In genomic region chr6:161540532-161540931, GRCh38 we compare ENCODE assay signal across 23 cellular contexts.
DNase-seq lines count a peak whose midpoint lies in the region; ATAC-seq, FAIRE-seq and TF ChIP-seq lines count a peak whose summit lies in the region.
"Had no signal": no experiment of that assay in that cellular context is flagged by ENCODE, and none has a peak within 500 bp of the region (broad histone marks: within the 10 kb centered on the region; RNA-seq: fewer than 3 reads in every experiment).

No MANE protein-coding gene starts in this region.

- no peak overlapping the region for H3K9ac ChIP-seq in IMR-90 (ENCODE audit: low read depth, low read length)
- no peak overlapping the region for H3K9ac ChIP-seq in H1 (replicated peaks in 1 of 4; ENCODE audit: extremely low read depth in 1 of 4, low read depth in 3 of 4, low read length in 3 of 4)
- H3K9ac ChIP-seq: BLaER1 treated with 17β-estradiol and CSF1 and Interleukin-3, amounts not matched to agents 10 nM and 100 nM had no signal

- H2BK15ac ChIP-seq in IMR-90 (ENCODE audit: low read depth, low read length) (no peak overlapping the region), H1 (ENCODE audit: low read length) (no peak overlapping the region)

- dilution Hi-C loops in IMR-90 (cut with HindIII; ENCODE audit: low sequenced_read_pairs, unreplicated experiment): no loop called here

- H3K4me3 ChIP-seq in A549 (no peak overlapping the region), IMR-90 (ENCODE audit: insufficient read depth, low read depth, low read length) (no peak overlapping the region), H1 (ENCODE audit: extremely low read depth in 1 of 4, insufficient read depth in 2 of 4, low read depth in 3 of 4, low read length in 4 of 4) (no peak overlapping the region)
- H3K4me3 ChIP-seq: BLaER1 treated with 17β-estradiol and CSF1 and Interleukin-3, amounts not matched to agents 10 nM and 100 nM had no signal

- no peaks in the 10 kb centered on the region for H3K23me2 ChIP-seq in H1 (ENCODE audit: low read depth, low read length)

- no peak overlapping the region for H3K4ac ChIP-seq in IMR-90 (ENCODE audit: low read depth, low read length)
- no peak overlapping the region for H3K4ac ChIP-seq in H1 (replicated peaks; ENCODE audit: insufficient read length, low read depth, low read length)

- H2BK5ac ChIP-seq in IMR-90 (ENCODE audit: low read depth, low read length, poor library complexity, severe bottlenecking) (no peak overlapping the region), H1 (ENCODE audit: low read depth, low read length) (no peak overlapping the region)

- POLR2A ChIA-PET in A549 (lab: Yijun Ruan, JAX) (no interaction called here), IMR-90 (lab: Charles Lee; ENCODE audit: unreplicated experiment) (no interaction called here), H1 (lab: Charles Lee; ENCODE audit: partially characterized antibody) (no interaction called here)

- TF ChIP-seq CTCF in A549 (IDR thresholded peaks at IDR 0.05) (no peak), IMR-90 (conservative IDR thresholded peaks at IDR 0.05; ENCODE audit: low read depth, low read length) (no peak), H1 (IDR thresholded peaks at IDR 0.05; ENCODE audit: control extremely low read depth in 1 of 3, insufficient read depth in 1 of 3, low read depth in 1 of 3, low read length in 3 of 3) (no peak)

- no peaks in the 10 kb centered on the region for H3K9me1 ChIP-seq in IMR-90 (ENCODE audit: insufficient read depth, low read length)

- H3K36me3 Mint-ChIP-seq in activated T-cell treated with anti-CD3 and anti-CD28 coated beads, Interleukin-2, amount 50 U/mL, for 4 hours (ENCODE audit: insufficient read depth): no peaks in the 10 kb centered on the region
- H3K36me3 Mint-ChIP-seq: CD8-positive, alpha-beta T cell had no signal

- H3K18ac ChIP-seq in IMR-90 (ENCODE audit: low read depth, low read length) (no peak overlapping the region), H1 (ENCODE audit: extremely low read depth, low read length) (no peak overlapping the region)

- no peak for DNase-seq in A549 (ENCODE audit: low read depth in 1 of 2, low spot score in 1 of 2)
- DNase-seq in IMR-90: no peak
- DNase-seq in RPMI8226: peak; percentile 3
- DNase-seq in H1 (ENCODE audit: low read depth in 1 of 2, low spot score in 2 of 2): no peak
- no peak for DNase-seq in activated T-cell treated with anti-CD3 and anti-CD28 coated beads, Interleukin-2, amount 50 U/mL, for 4 hours
- DNase-seq in NCI-H748 (lab: John Stamatoyannopoulos, UW; ENCODE audit: unreplicated experiment): no peak
- DNase-seq: 8988T; AML-193; Caco-2; Calu3; CD4-positive, alpha-beta T cell; CD8-positive, alpha-beta T cell; DMS79 treated with DMSO at 0.1 percent for 48 hours; GF-D8 had no signal

- no peaks in the 10 kb centered on the region for H3K9me3 Mint-ChIP-seq in activated T-cell treated with anti-CD3 and anti-CD28 coated beads, Interleukin-2, amount 50 U/mL, for 4 hours
- H3K9me3 Mint-ChIP-seq: CD4-positive, alpha-beta T cell; CD8-positive, alpha-beta T cell had no signal

- H3K79me1 ChIP-seq in IMR-90 (ENCODE audit: low read depth in 1 of 2, low read length in 2 of 2) (no peaks in the 10 kb centered on the region), H1 (ENCODE audit: low read depth, low read length) (no peaks in the 10 kb centered on the region)

- no peak overlapping the region for H3K27ac ChIP-seq in A549
- H3K27ac ChIP-seq in IMR-90 (ENCODE audit: insufficient read depth, low read length): no peak overlapping the region
- H3K27ac ChIP-seq in H1 (ENCODE audit: low read depth, low read length): no peak overlapping the region
- H3K27ac ChIP-seq: BLaER1 treated with 17β-estradiol and CSF1 and Interleukin-3, amounts not matched to agents 10 nM and 100 nM; C4-2B had no signal

- BruUV-seq in IMR-90 (replicated peaks; lab: Mats Ljungman, UMichigan): no TSS peak

- no peak overlapping the region for H2BK120ac ChIP-seq in IMR-90 (ENCODE audit: low read depth, low read length)
- H2BK120ac ChIP-seq in H1 (replicated peaks; ENCODE audit: low read depth, low read length): no peak overlapping the region

- no peak overlapping the region for H3K4me3 Mint-ChIP-seq in activated T-cell treated with anti-CD3 and anti-CD28 coated beads, Interleukin-2, amount 50 U/mL, for 4 hours
- H3K4me3 Mint-ChIP-seq: B cell; CD4-positive, alpha-beta T cell; CD8-positive, alpha-beta T cell had no signal

- no peak overlapping the region for H3K14ac ChIP-seq in IMR-90 (replicated peaks; ENCODE audit: low read depth, low read length)
- H3K14ac ChIP-seq in H1 (ENCODE audit: insufficient read length): no peak overlapping the region

- no peak overlapping the region for H3K56ac ChIP-seq in IMR-90 (ENCODE audit: extremely low read depth, insufficient read depth, low read length)
- H3K56ac ChIP-seq in H1 (replicated peaks; ENCODE audit: insufficient read length, low read depth, low read length): no peak overlapping the region

- H3K23ac ChIP-seq in IMR-90 (ENCODE audit: low read depth, low read length) (no peak overlapping the region), H1 (ENCODE audit: insufficient read length) (no peak overlapping the region)

- no peak overlapping the region for H2BK12ac ChIP-seq in H1 (ENCODE audit: low read depth, low read length)

- 43% methylated on average over 1 of the region's 1 CpG for WGBS in A549 (ENCODE audit: missing lambda C conversion rate)
- WGBS in IMR-90 (ENCODE audit: extremely low coverage in 2 of 2, insufficient read length in 1 of 2), 2 experiments: no CpG with 5 or more reads among the region's 1 CpG
- WGBS in H1 (ENCODE audit: extremely low coverage in 1 of 2, insufficient coverage in 1 of 2, insufficient read length in 1 of 2, insufficient replicate concordance in 2 of 2, low coverage in 1 of 2, low lambda C conversion rate in 2 of 2, missing lambda C conversion rate in 1 of 2), 2 experiments: 80% methylated on average over 1 of the region's 1 CpG; no CpG with 5 or more reads in 1 of the 2 experiments

- in situ Hi-C loops in IMR-90 (cut with MboI; ENCODE audit: low sequenced_read_pairs): no loop called here

- H4K20me1 ChIP-seq in IMR-90 (ENCODE audit: insufficient read depth, low read length): no peaks in the 10 kb centered on the region
- H4K20me1 ChIP-seq in H1 (replicated peaks in 1 of 2; ENCODE audit: control insufficient read depth in 1 of 2, insufficient read depth in 2 of 2, low read length in 2 of 2): no peaks in the 10 kb centered on the region
- H4K20me1 ChIP-seq: BLaER1 treated with 17β-estradiol and CSF1 and Interleukin-3, amounts not matched to agents 10 nM and 100 nM had no signal

- no peak for TF ChIP-seq POLR2A in A549 (IDR thresholded peaks at IDR 0.05; ENCODE audit: low read length)
- TF ChIP-seq POLR2A in IMR-90 (IDR thresholded peaks at IDR 0.05; ENCODE audit: low read depth, low read length): no peak
- TF ChIP-seq POLR2A in H1 (IDR thresholded peaks at IDR 0.05; ENCODE audit: control extremely low read depth in 1 of 2, low read depth in 2 of 2, low read length in 2 of 2): no peak

- CTCF ChIA-PET in A549 (lab: Yijun Ruan, JAX) (no interaction called here), IMR-90 (lab: Yijun Ruan, JAX) (no interaction called here), H1 (lab: Charles Lee; ENCODE audit: partially characterized antibody) (no interaction called here)

- ATAC-seq in A549: no peak
- no peak for ATAC-seq in IMR-90 (ENCODE audit: low read depth)
- ATAC-seq in HG02970 (IDR thresholded peaks at IDR 0.05; ENCODE audit: low FRiP score, unreplicated experiment): no peak
- no peak for ATAC-seq in activated T-cell treated with anti-CD3 and anti-CD28 coated beads, Interleukin-2, amount 50 U/mL, for 4 hours
- ATAC-seq: CD8-positive, alpha-beta T cell had no signal

- no peaks in the 10 kb centered on the region for H3K27me3 Mint-ChIP-seq in activated T-cell treated with anti-CD3 and anti-CD28 coated beads, Interleukin-2, amount 50 U/mL, for 4 hours (ENCODE audit: low read depth)
- H3K27me3 Mint-ChIP-seq: B cell; CD4-positive, alpha-beta T cell had no signal

- intact Hi-C loops in IMR-90 (cut with micrococcal nuclease): no loop called here

- H3K4me2 ChIP-seq in A549 (no peak overlapping the region), IMR-90 (ENCODE audit: low read depth, low read length) (no peak overlapping the region), H1 (ENCODE audit: insufficient read depth in 1 of 2, low read depth in 2 of 2, low read length in 2 of 2) (no peak overlapping the region)
- H3K4me2 ChIP-seq: BLaER1 treated with 17β-estradiol and CSF1 and Interleukin-3, amounts not matched to agents 10 nM and 100 nM had no signal

- no peaks in the 10 kb centered on the region for H3K4me1 Mint-ChIP-seq in activated T-cell treated with anti-CD3 and anti-CD28 coated beads, Interleukin-2, amount 50 U/mL, for 4 hours (ENCODE audit: low read depth)
- H3K4me1 Mint-ChIP-seq: B cell had no signal

- H3K27me3 ChIP-seq in IMR-90 (ENCODE audit: control insufficient read depth, insufficient read depth, low read length) (no peaks in the 10 kb centered on the region), H1 (replicated peaks in 1 of 4; ENCODE audit: control insufficient read depth in 3 of 4, extremely low read depth in 1 of 4, insufficient read depth in 3 of 4, low read length in 3 of 4) (no peaks in the 10 kb centered on the region)

- no peak overlapping the region for H2AK9ac ChIP-seq in IMR-90 (replicated peaks; ENCODE audit: low read depth, low read length, poor library complexity)

- H4K5ac ChIP-seq in IMR-90 (ENCODE audit: low read depth, low read length) (no peak overlapping the region), H1 (ENCODE audit: insufficient read length, low read depth, low read length) (no peak overlapping the region)

- no peaks in the 10 kb centered on the region for H3K79me2 ChIP-seq in H1 (ENCODE audit: control insufficient read depth in 1 of 2, insufficient read depth in 2 of 2, low read length in 2 of 2)

- H4K8ac ChIP-seq in IMR-90 (ENCODE audit: low read depth in 2 of 2, low read length in 2 of 2): no peak overlapping the region
- H4K8ac ChIP-seq in H1 (ENCODE audit: extremely low read depth, insufficient read depth, low read length): no peak overlapping the region

- H2AFZ ChIP-seq in IMR-90 (replicated peaks; ENCODE audit: low read length, poor library complexity) (no peak overlapping the region), H1 (ENCODE audit: low read length) (no peak overlapping the region)

- no peak for TF ChIP-seq EP300 in A549 (IDR thresholded peaks at IDR 0.05)
- TF ChIP-seq EP300 in H1 (IDR thresholded peaks at IDR 0.05; ENCODE audit: borderline replicate concordance in 1 of 2, low read depth in 2 of 2, low read length in 2 of 2): no peak

- no peaks in the 10 kb centered on the region for H3K36me3 ChIP-seq in IMR-90 (ENCODE audit: control insufficient read depth, insufficient read depth, low read length)
- H3K36me3 ChIP-seq in H1 (ENCODE audit: control insufficient read depth in 2 of 4, insufficient read depth in 4 of 4, low read length in 3 of 4): no peaks in the 10 kb centered on the region
- H3K36me3 ChIP-seq: BLaER1 treated with 17β-estradiol and CSF1 and Interleukin-3, amounts not matched to agents 10 nM and 100 nM had no signal

- H2AK5ac ChIP-seq in IMR-90 (ENCODE audit: low read depth, low read length) (no peak overlapping the region), H1 (ENCODE audit: low read depth, low read length) (no peak overlapping the region)

- H4K91ac ChIP-seq in IMR-90 (ENCODE audit: insufficient read depth, low read depth, low read length) (no peak overlapping the region), H1 (replicated peaks; ENCODE audit: insufficient read length, low read length) (no peak overlapping the region)

- H3K4me1 ChIP-seq in A549 (no peaks in the 10 kb centered on the region), IMR-90 (ENCODE audit: control insufficient read depth, insufficient read depth, low read length) (no peaks in the 10 kb centered on the region), H1 (replicated peaks in 1 of 4; ENCODE audit: control insufficient read depth in 3 of 4, insufficient read depth in 4 of 4, low read length in 3 of 4) (no peaks in the 10 kb centered on the region)
- H3K4me1 ChIP-seq: Caco-2 had no signal

- H3K9me3 ChIP-seq in A549 (no peaks in the 10 kb centered on the region), IMR-90 (ENCODE audit: control insufficient read depth, insufficient read depth, low read length) (peaks cover 13% of the 10 kb centered on the region), H1 (ENCODE audit: insufficient read depth in 2 of 2, low read depth in 1 of 2, low read length in 1 of 2) (no peaks in the 10 kb centered on the region)
- H3K9me3 ChIP-seq: BLaER1 treated with 17β-estradiol and CSF1 and Interleukin-3, amounts not matched to agents 10 nM and 100 nM; Caco-2 had no signal

- FAIRE-seq in A549 (lab: Jason Lieb, UNC) (no peak), H1 (lab: Jason Lieb, UNC) (no peak)
- FAIRE-seq: A204.1, D721Med, G401.6, GM12891, GM19239 had no signal

- H2BK20ac ChIP-seq in IMR-90 (ENCODE audit: low read depth, low read length) (no peak overlapping the region), H1 (ENCODE audit: low read length) (no peak overlapping the region)

- TF ChIP-seq RAD21 in A549 (conservative IDR thresholded peaks at IDR 0.05 in 1 of 2, IDR thresholded peaks at IDR 0.05 in 1 of 2): no peak
- TF ChIP-seq RAD21 in IMR-90 (IDR thresholded peaks at IDR 0.05; ENCODE audit: low read length): no peak
- no peak for TF ChIP-seq RAD21 in H1 (IDR thresholded peaks at IDR 0.05 in 1 of 2, conservative IDR thresholded peaks at IDR 0.05 in 1 of 2; ENCODE audit: low read depth in 2 of 2, low read length in 2 of 2)

Comparison
In these comparisons a context has a peak if more than half of its experiments do, and no peak if none do; other contexts are left out.
1. Of the 18 proteins assayed by ChIP-seq in both H1 and A549: peak only in H1: none; only in A549: none; in both: MAFK; in neither: 17.